ENCODE assay signal across 8 cellular contexts in the genomic region with DNA sequence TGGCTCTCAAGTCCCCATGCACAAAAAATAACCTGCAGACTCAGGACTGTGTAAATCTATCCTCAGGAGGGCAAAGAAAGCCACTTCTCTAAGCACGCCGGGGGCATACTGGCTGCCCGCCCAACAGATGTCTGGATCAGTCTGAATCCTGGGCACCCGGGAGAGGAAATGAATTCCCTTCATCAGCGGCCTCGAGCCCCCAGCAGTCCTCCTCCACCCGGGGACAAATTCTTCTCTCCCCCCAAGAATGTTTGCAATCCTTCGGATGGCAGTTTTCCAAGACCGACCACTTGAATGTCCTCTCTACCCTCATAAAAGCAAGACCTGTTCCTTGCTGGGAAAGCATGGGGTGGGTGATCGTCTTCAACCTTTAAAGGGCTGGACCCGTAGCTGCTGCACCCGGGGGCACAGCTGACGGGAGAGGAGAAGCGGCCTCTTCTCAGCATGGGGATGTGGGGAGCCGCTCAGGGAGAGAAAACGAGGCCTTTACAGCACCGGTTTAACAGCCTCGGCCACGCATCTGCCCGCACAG. TPM values are rescaled to one million over a fixed set of nuclear protein-coding genes. Genes with fewer than 3 reads are reported as not detected.
A peak's percentile ranks its signal among the peaks of the same experiment; 100 is the strongest.
DNase-seq lines count a peak whose midpoint lies in the region; TF ChIP-seq lines count a peak whose summit lies in the region.

No MANE protein-coding gene starts in this region.

- intact Hi-C loops in activated CD4-positive, alpha-beta T cell treated with anti-CD3 and anti-CD28 coated beads, Interleukin-2, amount 10 ng/mL, durations not matched to agents 24 days and 14 days (cut with micrococcal nuclease): loop anchor here (1.0 to 2.0 kb wide), 2 partner anchors 13 to 22 kb away; a partner anchor contains a TSS

- H3K4me3 ChIP-seq in NB4 (ENCODE audit: low read depth, low read length): peak overlapping the region; percentile 56
- H3K4me3 ChIP-seq in ectodermal cell (ENCODE audit: insufficient read depth, low read depth, low read length): peak overlapping the region; percentile 54
- H3K4me3 ChIP-seq in neuron (ENCODE audit: low read length): peak overlapping the region; percentile 65

- H3K36me3 ChIP-seq in ectodermal cell (ENCODE audit: control insufficient read depth, insufficient read depth, low read length) (no peaks in the 10 kb centered on the region), neuron (ENCODE audit: insufficient read depth, low read length) (no peaks in the 10 kb centered on the region)

- DNase-seq in activated CD4-positive, alpha-beta T cell treated with anti-CD3 and anti-CD28 coated beads, Interleukin-2, amount 10 ng/mL, durations not matched to agents 24 days and 14 days: peak; percentile 61
- no peak for DNase-seq in activated CD4-positive, alpha-beta T cell treated with anti-CD3 and anti-CD28 coated beads for 4 hours
- DNase-seq in NB4 (ENCODE audit: low read depth) (peak; percentile 30), AG08395 (ENCODE audit: low spot score) (no peak), NCI-H1436 treated with DMSO at 0.1 percent for 48 hours (lab: John Stamatoyannopoulos, UW) (no peak), amygdala (lab: John Stamatoyannopoulos, UW) (no peak)

- peaks cover 28% of the 10 kb centered on the region for H3K4me1 Mint-ChIP-seq in activated CD4-positive, alpha-beta T cell treated with anti-CD3 and anti-CD28 coated beads, Interleukin-2, amount 10 ng/mL, durations not matched to agents 24 days and 14 days

- TF ChIP-seq POLR2A in NB4 (IDR thresholded peaks at IDR 0.05; ENCODE audit: extremely low read depth, insufficient read length): no peak

- H3K27me3 Mint-ChIP-seq in activated CD4-positive, alpha-beta T cell treated with anti-CD3 and anti-CD28 coated beads, Interleukin-2, amount 10 ng/mL, durations not matched to agents 24 days and 14 days: no peaks in the 10 kb centered on the region

- H3K4me3 Mint-ChIP-seq in activated CD4-positive, alpha-beta T cell treated with anti-CD3 and anti-CD28 coated beads, Interleukin-2, amount 10 ng/mL, durations not matched to agents 24 days and 14 days: peak overlapping the region; percentile 74

- H3K4me1 ChIP-seq in ectodermal cell (ENCODE audit: control insufficient read depth, insufficient read depth, low read length) (no peaks in the 10 kb centered on the region), neuron (ENCODE audit: insufficient read depth, low read length) (peaks cover 4% of the 10 kb centered on the region)

- WGBS in ectodermal cell, 2 experiments: 48 to 49% methylated on average over 20 of the region's 20 CpGs

- no peak overlapping the region for H3K27ac Mint-ChIP-seq in activated CD4-positive, alpha-beta T cell treated with anti-CD3 and anti-CD28 coated beads, Interleukin-2, amount 10 ng/mL, durations not matched to agents 24 days and 14 days

- H2AFZ ChIP-seq in neuron (ENCODE audit: low read depth, low read length): peak overlapping the region; percentile 96

- TF ChIP-seq CTCF in NB4 (IDR thresholded peaks at IDR 0.05; ENCODE audit: low read depth, low read length): no peak

- H3K27me3 ChIP-seq in ectodermal cell (ENCODE audit: control insufficient read depth, insufficient read depth, low read length, poor library complexity, severe bottlenecking) (peaks cover 45% of the 10 kb centered on the region), neuron (ENCODE audit: insufficient read depth, low read length) (peaks cover 26% of the 10 kb centered on the region)

- no peaks in the 10 kb centered on the region for H3K36me3 Mint-ChIP-seq in activated CD4-positive, alpha-beta T cell treated with anti-CD3 and anti-CD28 coated beads, Interleukin-2, amount 10 ng/mL, durations not matched to agents 24 days and 14 days (ENCODE audit: low read depth)

- H3K9me3 ChIP-seq in ectodermal cell (ENCODE audit: control insufficient read depth, low read length) (no peaks in the 10 kb centered on the region), neuron (ENCODE audit: low read length) (no peaks in the 10 kb centered on the region)

- no peak overlapping the region for H3K27ac ChIP-seq in ectodermal cell (ENCODE audit: insufficient read depth, low read depth, low read length, poor library complexity, severe bottlenecking)

- H3K9me3 Mint-ChIP-seq in activated CD4-positive, alpha-beta T cell treated with anti-CD3 and anti-CD28 coated beads, Interleukin-2, amount 10 ng/mL, durations not matched to agents 24 days and 14 days: no peaks in the 10 kb centered on the region

RNA-seq across cellular contexts. Expression of a gene that starts 9.4 kb away (rescaled TPM):
- 159 and 166 TPM in 2 replicates for total RNA-seq in activated CD4-positive, alpha-beta T cell treated with anti-CD3 and anti-CD28 coated beads, Interleukin-2, amount 10 ng/mL, durations not matched to agents 24 days and 14 days
- 16.6 TPM for polyA plus RNA-seq in ectodermal cell (2013, experiment 1 of 4)
- 17.1 TPM for polyA plus RNA-seq in ectodermal cell (2013, experiment 2 of 4)
- 13.8 TPM for polyA plus RNA-seq in ectodermal cell (2013, experiment 3 of 4)
- polyA plus RNA-seq in ectodermal cell (2013, experiment 4 of 4): 15.0 TPM

RNA-seq across cellular contexts. Expression of a gene that starts 21.9 kb away (rescaled TPM):
- 1.1 TPM in 2 replicates for total RNA-seq in activated CD4-positive, alpha-beta T cell treated with anti-CD3 and anti-CD28 coated beads, Interleukin-2, amount 10 ng/mL, durations not matched to agents 24 days and 14 days
- polyA plus RNA-seq in ectodermal cell (2013, experiment 1 of 4): 14.9 TPM
- 16.3 TPM for polyA plus RNA-seq in ectodermal cell (2013, experiment 2 of 4)
- 12.5 TPM for polyA plus RNA-seq in ectodermal cell (2013, experiment 3 of 4)
- polyA plus RNA-seq in ectodermal cell (2013, experiment 4 of 4): 14.1 TPM

Comparison
In these comparisons a context has a peak if more than half of its experiments do, and no peak if none do; other contexts are left out.
1. DNase-seq: peak in activated CD4-positive, alpha-beta T cell treated with anti-CD3 and anti-CD28 coated beads, Interleukin-2, amount 10 ng/mL, durations not matched to agents 24 days and 14 days (single experiment) and NB4 (single experiment); none in activated CD4-positive, alpha-beta T cell treated with anti-CD3 and anti-CD28 coated beads for 4 hours (0 of 2), AG08395 (single experiment), NCI-H1436 treated with DMSO at 0.1 percent for 48 hours (single experiment) and amygdala (0 of 56).
2. Peak in every context shown above with its lines, with median percentiles within 50 percentile points of each other: H3K4me3 ChIP-seq.